Comparison of ENCODE assay signal across 19 cellular contexts in the genomic region with DNA sequence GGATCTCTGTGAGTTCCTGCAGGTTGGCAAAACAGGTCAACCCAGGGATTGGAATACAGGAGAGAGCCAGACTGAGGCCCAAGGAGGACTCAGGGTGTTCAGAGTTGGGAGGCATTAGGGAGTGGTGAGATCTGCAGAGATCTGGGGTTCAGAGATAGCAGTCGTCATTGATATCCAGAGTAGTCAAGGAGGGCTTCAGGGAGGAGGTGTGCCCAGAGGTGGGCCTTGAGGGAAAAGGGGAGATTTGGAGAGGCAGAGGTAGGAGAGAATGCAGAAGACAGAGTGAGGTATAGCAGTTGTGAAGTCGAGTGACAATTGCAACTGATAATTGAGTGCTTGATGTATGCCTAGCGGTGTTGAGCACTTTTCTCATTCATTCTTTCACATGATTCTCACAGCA.
DNase-seq lines count a peak whose midpoint lies in the region; ATAC-seq, FAIRE-seq and TF ChIP-seq lines count a peak whose summit lies in the region.
"Had no signal": no experiment of that assay in that cellular context is flagged by ENCODE, and none has a peak within 500 bp of the region (broad histone marks: within the 10 kb centered on the region; RNA-seq: fewer than 3 reads in every experiment).

No MANE protein-coding gene starts in this region.

- TF ChIP-seq CTCF in IMR-90 (conservative IDR thresholded peaks at IDR 0.05; ENCODE audit: low read depth, low read length) (no peak), K562 (IDR thresholded peaks at IDR 0.05 in 2 of 3, conservative IDR thresholded peaks at IDR 0.05 in 1 of 3; ENCODE audit: insufficient read depth in 2 of 3, low read depth in 1 of 3, low read length in 3 of 3) (no peak), kidney (IDR thresholded peaks at IDR 0.05; ENCODE audit: borderline replicate concordance, extremely low read depth, insufficient read depth) (no peak)

- H3K4me3 Mint-ChIP-seq in stimulated activated naive CD8-positive, alpha-beta T cell treated with anti-CD3 and anti-CD28 coated beads, Interleukin-15, amount 100 ng/mL, for 72 hours, result no peak overlapping the region
- H3K4me3 Mint-ChIP-seq: CD4-positive, alpha-beta T cell had no signal

- no peak for DNase-seq in IMR-90
- DNase-seq in K562 (ENCODE audit: extremely low read depth in 1 of 4, low spot score in 3 of 4), result no peak
- DNase-seq in kidney, result peak; percentile 1
- DNase-seq in HuH-7 (ENCODE audit: low spot score), result no peak
- no peak for DNase-seq in stimulated activated naive CD8-positive, alpha-beta T cell treated with anti-CD3 and anti-CD28 coated beads, Interleukin-15, amount 100 ng/mL, for 72 hours
- no peak for DNase-seq in T-helper 2 cell
- DNase-seq: AML-193; Caco-2; CD4-positive, alpha-beta T cell; GOT3; H7 had no signal

- WGBS in IMR-90 (ENCODE audit: extremely low coverage in 2 of 2, insufficient read length in 1 of 2), 2 experiments, result 83% methylated on average over 1 of the region's 3 CpGs; no CpG with 5 or more reads in 1 of the 2 experiments
- WGBS in K562 (ENCODE audit: insufficient coverage, low coverage, missing lambda C conversion rate), result 29% methylated on average over 3 of the region's 3 CpGs

- H4K91ac ChIP-seq in IMR-90 (ENCODE audit: insufficient read depth, low read depth, low read length), result no peak overlapping the region

- H3K27me3 ChIP-seq in IMR-90 (ENCODE audit: control insufficient read depth, insufficient read depth, low read length) (no peaks in the 10 kb centered on the region), K562 (ENCODE audit: control insufficient read depth in 2 of 2, insufficient read depth in 2 of 2, low read length in 2 of 2) (no peaks in the 10 kb centered on the region)

- no peak overlapping the region; the same call in 1 of the 2 replicates for H3K4ac ChIP-seq in IMR-90 (ENCODE audit: low read depth, low read length)

- H3K27ac Mint-ChIP-seq in stimulated activated naive CD8-positive, alpha-beta T cell treated with anti-CD3 and anti-CD28 coated beads, Interleukin-15, amount 100 ng/mL, for 72 hours, result peak overlapping the region in 1 of 2 donors; percentile 24
- H3K27ac Mint-ChIP-seq: CD4-positive, alpha-beta T cell had no signal

- no peak for TF ChIP-seq POLR2A in IMR-90 (IDR thresholded peaks at IDR 0.05; ENCODE audit: low read depth, low read length)
- no peak for TF ChIP-seq POLR2A in K562 (conservative IDR thresholded peaks at IDR 0.05)

- no peak overlapping the region for H4K5ac ChIP-seq in IMR-90 (ENCODE audit: low read depth, low read length)

- H3K9me1 ChIP-seq in IMR-90 (ENCODE audit: insufficient read depth, low read length) (peaks cover 75% of the 10 kb centered on the region), K562 (ENCODE audit: control insufficient read depth, insufficient read depth, low read length) (no peaks in the 10 kb centered on the region)

- no peak overlapping the region for H4K8ac ChIP-seq in IMR-90 (ENCODE audit: low read depth in 2 of 2, low read length in 2 of 2)

- no peak overlapping the region for H2BK5ac ChIP-seq in IMR-90 (ENCODE audit: low read depth, low read length, poor library complexity, severe bottlenecking)

- in situ Hi-C loops in IMR-90 (cut with MboI; ENCODE audit: low sequenced_read_pairs), result no loop called here
- in situ Hi-C loops in K562 (cut with MboI), result no loop called here

- intact Hi-C loops in IMR-90 (cut with micrococcal nuclease), result loop anchor here (10.0 kb wide), 1 partner anchor 56 kb away; no protein-coding TSS in a partner anchor
- intact Hi-C loops in K562 (cut with micrococcal nuclease), result loop anchor here (5.0 to 10.0 kb wide), 2 partner anchors 53 to 64 kb away; no protein-coding TSS in a partner anchor
- intact Hi-C loops in kidney (cut with DNase I), result no loop called here

- no peaks in the 10 kb centered on the region for H3K4me1 Mint-ChIP-seq in stimulated activated naive CD8-positive, alpha-beta T cell treated with anti-CD3 and anti-CD28 coated beads, Interleukin-15, amount 100 ng/mL, for 72 hours

- no peaks in the 10 kb centered on the region for H3K79me2 ChIP-seq in K562 (ENCODE audit: control insufficient read depth, insufficient read depth, low read length)

- TF ChIP-seq RAD21 in IMR-90 (IDR thresholded peaks at IDR 0.05; ENCODE audit: low read length), result no peak
- no peak for TF ChIP-seq RAD21 in K562 (CRISPR knock-in tag; conservative IDR thresholded peaks at IDR 0.05 in 1 of 2, IDR thresholded peaks at IDR 0.05 in 1 of 2)

- H3K9me3 ChIP-seq in IMR-90 (ENCODE audit: control insufficient read depth, insufficient read depth, low read length) (no peaks in the 10 kb centered on the region), K562 (replicated peaks; ENCODE audit: control insufficient read depth, insufficient read depth, low read depth, low read length) (no peaks in the 10 kb centered on the region), kidney (ENCODE audit: control insufficient read depth in 1 of 2, low read length in 2 of 2) (no peaks in the 10 kb centered on the region)
- H3K9me3 ChIP-seq: Caco-2 had no signal

- H3K4me3 ChIP-seq in IMR-90 (ENCODE audit: insufficient read depth, low read depth, low read length) (no peak overlapping the region), K562 (no peak overlapping the region), kidney (ENCODE audit: low read length in 2 of 2) (no peak overlapping the region)

- H3K4me2 ChIP-seq in IMR-90 (ENCODE audit: low read depth, low read length) (no peak overlapping the region), K562 (ENCODE audit: insufficient read depth, low read length) (no peak overlapping the region)

- H3K9ac ChIP-seq in IMR-90 (ENCODE audit: low read depth, low read length) (no peak overlapping the region), K562 (ENCODE audit: insufficient read depth in 1 of 2, low read depth in 2 of 2, low read length in 2 of 2) (no peak overlapping the region), kidney (ENCODE audit: low read length in 2 of 2) (no peak overlapping the region)

- H3K14ac ChIP-seq in IMR-90 (replicated peaks; ENCODE audit: low read depth, low read length), result no peak overlapping the region

- 0 out of 2 replicates have a peak overlapping the region, but pooled peaks have one; percentile 38 for H3K23ac ChIP-seq in IMR-90 (ENCODE audit: low read depth, low read length)

- H2AK5ac ChIP-seq in IMR-90 (ENCODE audit: low read depth, low read length), result no peak overlapping the region

- FAIRE-seq in K562 (lab: Jason Lieb, UNC) (no peak), kidney (lab: Jason Lieb, UNC) (no peak)
- FAIRE-seq: A204.1, D721Med, G401.6, GM12891, HTR-8/SVneo had no signal

- POLR2A ChIA-PET in IMR-90 (lab: Charles Lee; ENCODE audit: unreplicated experiment), result no interaction called here
- POLR2A ChIA-PET in K562 (lab: Yijun Ruan, JAX), result no interaction called here

- H3K36me3 ChIP-seq in IMR-90 (ENCODE audit: control insufficient read depth, insufficient read depth, low read length) (no peaks in the 10 kb centered on the region), K562 (ENCODE audit: control insufficient read depth, insufficient read depth, low read length) (no peaks in the 10 kb centered on the region), kidney (ENCODE audit: control insufficient read depth in 1 of 2, insufficient read depth in 2 of 2, low read length in 2 of 2) (no peaks in the 10 kb centered on the region)

- H3K4me1 ChIP-seq in IMR-90 (ENCODE audit: control insufficient read depth, insufficient read depth, low read length), result peaks cover 31% of the 10 kb centered on the region
- H3K4me1 ChIP-seq in K562 (replicated peaks in 1 of 2; ENCODE audit: control insufficient read depth in 2 of 2, insufficient read depth in 2 of 2, low read length in 2 of 2), result peaks cover 5 to 11% of the 10 kb centered on the region in 2 experiments; a peak in 3 of 5 replicates
- H3K4me1 ChIP-seq in kidney (ENCODE audit: control insufficient read depth in 1 of 2, insufficient read depth in 1 of 2, low read depth in 1 of 2, low read length in 2 of 2), result peaks cover 0 to 6% of the 10 kb centered on the region in 2 donors
- H3K4me1 ChIP-seq: Caco-2 had no signal

- ATAC-seq in IMR-90 (ENCODE audit: low read depth) (no peak), K562 (no peak), GM19467 (IDR thresholded peaks at IDR 0.05; ENCODE audit: unreplicated experiment) (no peak)
- no peak for ATAC-seq in stimulated activated naive CD8-positive, alpha-beta T cell treated with anti-CD3 and anti-CD28 coated beads, Interleukin-15, amount 100 ng/mL, for 72 hours
- ATAC-seq: HCT116 had no signal

- no peak overlapping the region for H3K56ac ChIP-seq in IMR-90 (ENCODE audit: extremely low read depth, insufficient read depth, low read length)

- peaks cover 97% of the 10 kb centered on the region for H4K20me1 ChIP-seq in IMR-90 (ENCODE audit: insufficient read depth, low read length)
- peaks cover 37% of the 10 kb centered on the region for H4K20me1 ChIP-seq in K562 (replicated peaks; ENCODE audit: control insufficient read depth, insufficient read depth, low read length)

- H3K18ac ChIP-seq in IMR-90 (ENCODE audit: low read depth, low read length), result no peak overlapping the region

- no peak overlapping the region for H2BK20ac ChIP-seq in IMR-90 (ENCODE audit: low read depth, low read length)

- BruUV-seq in IMR-90 (replicated peaks; lab: Mats Ljungman, UMichigan), result no TSS peak
- BruUV-seq in K562 (replicated peaks; lab: Mats Ljungman, UMichigan), result no TSS peak

- H3K27me3 Mint-ChIP-seq in stimulated activated naive CD8-positive, alpha-beta T cell treated with anti-CD3 and anti-CD28 coated beads, Interleukin-15, amount 100 ng/mL, for 72 hours, result no peaks in the 10 kb centered on the region
- H3K27me3 Mint-ChIP-seq: CD4-positive, alpha-beta T cell had no signal

- H2AK9ac ChIP-seq in IMR-90 (replicated peaks; ENCODE audit: low read depth, low read length, poor library complexity), result no peak overlapping the region

- H2BK15ac ChIP-seq in IMR-90 (ENCODE audit: low read depth, low read length), result no peak overlapping the region

- dilution Hi-C loops in IMR-90 (cut with HindIII; ENCODE audit: low sequenced_read_pairs, unreplicated experiment), result no loop called here

- no peak overlapping the region for H2AFZ ChIP-seq in IMR-90 (replicated peaks; ENCODE audit: low read length, poor library complexity)
- no peak overlapping the region for H2AFZ ChIP-seq in K562 (ENCODE audit: low read depth, low read length)

- TF ChIP-seq EP300 in K562 (IDR thresholded peaks at IDR 0.05; ENCODE audit: low read length), result no peak

- no peak overlapping the region for H2BK120ac ChIP-seq in IMR-90 (ENCODE audit: low read depth, low read length)

- H3K79me1 ChIP-seq in IMR-90 (ENCODE audit: low read depth in 1 of 2, low read length in 2 of 2), result peaks cover 63 to 100% of the 10 kb centered on the region in 2 experiments

- H3K9me3 Mint-ChIP-seq in stimulated activated naive CD8-positive, alpha-beta T cell treated with anti-CD3 and anti-CD28 coated beads, Interleukin-15, amount 100 ng/mL, for 72 hours, result no peaks in the 10 kb centered on the region
- H3K9me3 Mint-ChIP-seq: CD4-positive, alpha-beta T cell had no signal

- CTCF ChIA-PET in IMR-90 (lab: Yijun Ruan, JAX), result interaction anchor here (0.6 kb wide), 1 partner anchor 42 kb away, joined by 4 read pairs; no protein-coding TSS in a partner anchor
- CTCF ChIA-PET in K562 (lab: Yijun Ruan, JAX; ENCODE audit: low intra/inter-chr PET ratio), result no interaction called here

- H3K27ac ChIP-seq in IMR-90 (ENCODE audit: insufficient read depth, low read length) (no peak overlapping the region), K562 (ENCODE audit: extremely low read depth, low read depth, low read length) (no peak overlapping the region), kidney (ENCODE audit: low read depth in 2 of 2, low read length in 2 of 2) (no peak overlapping the region)
- H3K27ac ChIP-seq: C4-2B had no signal
